Comparison of ENCODE assay signal across 2 cellular contexts in the genomic region with DNA sequence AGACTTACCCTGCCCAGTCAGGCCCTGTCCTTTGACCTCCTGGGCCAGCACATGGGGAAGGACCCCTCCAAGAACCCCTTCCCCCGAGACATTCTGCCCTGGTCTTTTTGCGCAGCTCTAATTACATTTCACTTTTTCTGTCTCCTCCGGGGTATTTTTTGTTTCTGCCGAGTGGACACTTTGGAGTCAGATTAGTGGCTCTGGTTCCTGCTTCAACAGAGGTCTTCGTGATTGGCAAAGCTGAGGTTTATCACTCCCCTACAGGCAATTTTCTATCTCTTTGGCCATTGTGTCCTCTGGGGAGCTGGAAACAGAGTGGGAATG.
TF ChIP-seq lines count a peak whose summit lies in the region.

No MANE protein-coding gene starts in this region.

TF ChIP-seq in A549, 52 proteins besides CTCF, POLR2A, EP300 and RAD21:
- TF ChIP-seq JUN (IDR thresholded peaks at IDR 0.05) (no peak), CBX2 (IDR thresholded peaks at IDR 0.05; ENCODE audit: borderline replicate concordance, low read depth) (no peak), BHLHE40 (IDR thresholded peaks at IDR 0.05; ENCODE audit: low read depth, low read length) (no peak), CHD4 (IDR thresholded peaks at IDR 0.05; ENCODE audit: borderline replicate concordance) (no peak), HOXA7 (CRISPR knock-in tag; IDR thresholded peaks at IDR 0.05) (no peak), MAX (IDR thresholded peaks at IDR 0.05) (no peak), MAFK (IDR thresholded peaks at IDR 0.05; ENCODE audit: partially characterized antibody) (peak; percentile 92), REST (IDR thresholded peaks at IDR 0.05) (no peak)
- TF ChIP-seq, protein P1, sequence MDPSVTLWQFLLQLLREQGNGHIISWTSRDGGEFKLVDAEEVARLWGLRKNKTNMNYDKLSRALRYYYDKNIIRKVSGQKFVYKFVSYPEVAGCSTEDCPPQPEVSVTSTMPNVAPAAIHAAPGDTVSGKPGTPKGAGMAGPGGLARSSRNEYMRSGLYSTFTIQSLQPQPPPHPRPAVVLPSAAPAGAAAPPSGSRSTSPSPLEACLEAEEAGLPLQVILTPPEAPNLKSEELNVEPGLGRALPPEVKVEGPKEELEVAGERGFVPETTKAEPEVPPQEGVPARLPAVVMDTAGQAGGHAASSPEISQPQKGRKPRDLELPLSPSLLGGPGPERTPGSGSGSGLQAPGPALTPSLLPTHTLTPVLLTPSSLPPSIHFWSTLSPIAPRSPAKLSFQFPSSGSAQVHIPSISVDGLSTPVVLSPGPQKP (IDR thresholded peaks at IDR 0.05; ENCODE audit: low read depth, low read length) = no peak
- TF ChIP-seq, protein P2, sequence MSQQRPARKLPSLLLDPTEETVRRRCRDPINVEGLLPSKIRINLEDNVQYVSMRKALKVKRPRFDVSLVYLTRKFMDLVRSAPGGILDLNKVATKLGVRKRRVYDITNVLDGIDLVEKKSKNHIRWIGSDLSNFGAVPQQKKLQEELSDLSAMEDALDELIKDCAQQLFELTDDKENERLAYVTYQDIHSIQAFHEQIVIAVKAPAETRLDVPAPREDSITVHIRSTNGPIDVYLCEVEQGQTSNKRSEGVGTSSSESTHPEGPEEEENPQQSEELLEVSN (IDR thresholded peaks at IDR 0.05; ENCODE audit: borderline replicate concordance, low read depth) = 0 out of 2 replicates have a peak, but pooled peaks have one; percentile 29

TF ChIP-seq in IMR-90, 13 proteins besides CTCF, POLR2A, EP300 and RAD21:
- TF ChIP-seq, protein P3, sequence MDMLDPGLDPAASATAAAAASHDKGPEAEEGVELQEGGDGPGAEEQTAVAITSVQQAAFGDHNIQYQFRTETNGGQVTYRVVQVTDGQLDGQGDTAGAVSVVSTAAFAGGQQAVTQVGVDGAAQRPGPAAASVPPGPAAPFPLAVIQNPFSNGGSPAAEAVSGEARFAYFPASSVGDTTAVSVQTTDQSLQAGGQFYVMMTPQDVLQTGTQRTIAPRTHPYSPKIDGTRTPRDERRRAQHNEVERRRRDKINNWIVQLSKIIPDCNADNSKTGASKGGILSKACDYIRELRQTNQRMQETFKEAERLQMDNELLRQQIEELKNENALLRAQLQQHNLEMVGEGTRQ (IDR thresholded peaks at IDR 0.05; ENCODE audit: low read depth, low read length) = no peak
- TF ChIP-seq MAFK (IDR thresholded peaks at IDR 0.05; ENCODE audit: low read depth, low read length) = peak; percentile 54
